Comparison of ENCODE assay signal across 8 cellular contexts in genomic region chr5:141476132-141476909, GRCh38. TPM values are rescaled to one million over a fixed set of nuclear protein-coding genes. Genes with fewer than 3 reads are reported as not detected.
DNase-seq lines count a peak whose midpoint lies in the region; ATAC-seq and TF ChIP-seq lines count a peak whose summit lies in the region.

No MANE protein-coding gene starts in this region.

- peaks cover 84% of the 10 kb centered on the region for H3K36me3 Mint-ChIP-seq in nephron progenitor cell (ENCODE audit: low read depth)

- peak overlapping the region; percentile 94 for H3K4me3 Mint-ChIP-seq in nephron progenitor cell

- DNase-seq in DMS79 (lab: John Stamatoyannopoulos, UW) (peak; percentile 4), HT1080 (ENCODE audit: low read depth) (peak; percentile 62), UCSD-AML1 (lab: John Stamatoyannopoulos, UW; ENCODE audit: unreplicated experiment) (peak; percentile 60), fibroblast of peridontal ligament (ENCODE audit: extremely low read depth) (peak; percentile 87), nephron progenitor cell (peak; percentile 31), AML-193 (lab: John Stamatoyannopoulos, UW) (no peak), putamen (ENCODE audit: low spot score) (no peak)

- peaks cover 52% of the 10 kb centered on the region for H3K4me1 Mint-ChIP-seq in nephron progenitor cell

- peaks cover 3% of the 10 kb centered on the region for H3K27me3 Mint-ChIP-seq in nephron progenitor cell (ENCODE audit: low read depth, poor library complexity)

- TF ChIP-seq CTCF in nephron progenitor cell (IDR thresholded peaks at IDR 0.05), result no peak

- H3K9me3 Mint-ChIP-seq in nephron progenitor cell, result peaks cover 55% of the 10 kb centered on the region

- peak overlapping the region; percentile 99 for H3K27ac Mint-ChIP-seq in nephron progenitor cell

- ATAC-seq in GM21360 (IDR thresholded peaks at IDR 0.05; ENCODE audit: unreplicated experiment), result peak; percentile 29

RNA-seq across cellular contexts. Expression of gene PCDHGC3, which starts 0.6 kb away (rescaled TPM):
- 36.5 and 44.6 TPM in 2 replicates for total RNA-seq in HT1080 (2014; rRNA removed; shearing (Covaris generic))
- 42.6 and 52.1 TPM in 2 replicates for polyA plus RNA-seq in HT1080 (2015; cell fraction: cytosol; rRNA removed)
- 60.1 and 79.7 TPM in 2 replicates for polyA plus RNA-seq in HT1080 (2015; cell fraction: nucleus; rRNA removed)

RNA-seq across cellular contexts. Expression of gene PCDHGC4, which starts 8.5 kb away (rescaled TPM):
- 0.14 and 0.33 TPM in 2 replicates for total RNA-seq in HT1080 (2014; rRNA removed; shearing (Covaris generic))
- 0.03 and 0.09 TPM in 2 replicates for polyA plus RNA-seq in HT1080 (2015; cell fraction: cytosol; rRNA removed)
- polyA plus RNA-seq in HT1080 (2015; cell fraction: nucleus; rRNA removed), result 0.14 and 0.24 TPM in 2 replicates

RNA-seq across cellular contexts. Expression of gene PCDHGC5, which starts 12.6 kb away (rescaled TPM):
- total RNA-seq in HT1080 (2014; rRNA removed; shearing (Covaris generic)), result 0.87 and 1.4 TPM in 2 replicates
- 0.46 and 0.49 TPM in 2 replicates for polyA plus RNA-seq in HT1080 (2015; cell fraction: cytosol; rRNA removed)
- 4.1 and 5.0 TPM in 2 replicates for polyA plus RNA-seq in HT1080 (2015; cell fraction: nucleus; rRNA removed)

RNA-seq across cellular contexts. Expression of gene PCDHGA12, which starts 46.0 kb away (rescaled TPM):
- 0.66 and 0.70 TPM in 2 replicates for total RNA-seq in HT1080 (2014; rRNA removed; shearing (Covaris generic))
- polyA plus RNA-seq in HT1080 (2015; cell fraction: cytosol; rRNA removed), result 1.2 and 1.3 TPM in 2 replicates
- polyA plus RNA-seq in HT1080 (2015; cell fraction: nucleus; rRNA removed), result 2.3 and 2.9 TPM in 2 replicates

RNA-seq across cellular contexts. Expression of gene PCDHGA11, which starts 55.5 kb away (rescaled TPM):
- total RNA-seq in HT1080 (2014; rRNA removed; shearing (Covaris generic)), result 0.42 and 0.50 TPM in 2 replicates
- 0.16 and 0.24 TPM in 2 replicates for polyA plus RNA-seq in HT1080 (2015; cell fraction: cytosol; rRNA removed)
- polyA plus RNA-seq in HT1080 (2015; cell fraction: nucleus; rRNA removed), result 0.84 and 0.88 TPM in 2 replicates

Comparison
In these comparisons a context has a peak if more than half of its experiments do, and no peak if none do; other contexts are left out.
1. DNase-seq: peak in DMS79 (single experiment), HT1080 (single experiment), UCSD-AML1 (single experiment), fibroblast of peridontal ligament (single experiment) and nephron progenitor cell (single experiment); none in AML-193 (0 of 2) and putamen (single experiment).